In the genomic region with DNA sequence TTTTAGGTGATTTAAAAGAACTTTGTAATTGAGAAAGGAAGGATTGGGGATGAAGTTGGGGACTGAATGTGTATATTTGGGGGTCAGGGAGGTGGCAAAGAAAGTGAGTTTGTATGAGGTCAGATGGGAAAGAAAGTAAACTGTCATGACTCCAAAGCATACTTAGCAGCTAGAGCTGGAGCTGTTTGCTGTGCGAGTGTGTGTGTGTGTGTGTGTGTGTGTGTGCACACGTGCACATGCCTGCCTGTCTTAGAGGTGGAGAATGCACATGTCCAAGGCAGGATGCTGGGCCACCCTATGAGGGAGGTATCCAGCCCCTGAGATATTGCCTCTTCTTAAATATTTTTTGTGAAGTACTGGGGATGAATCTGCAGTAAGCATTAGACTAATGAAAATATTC, we compare ENCODE assay signal across 16 cellular contexts. TPM values are rescaled to one million over a fixed set of nuclear protein-coding genes. Genes with fewer than 3 reads are reported as not detected.
DNase-seq lines count a peak whose midpoint lies in the region; ATAC-seq and TF ChIP-seq lines count a peak whose summit lies in the region.
"Had no signal": no experiment of that assay in that cellular context is flagged by ENCODE, and none has a peak within 500 bp of the region (broad histone marks: within the 10 kb centered on the region; RNA-seq: fewer than 3 reads in every experiment).

No MANE protein-coding gene starts in this region.

- no peaks in the 10 kb centered on the region for H3K27me3 Mint-ChIP-seq in osteocyte (ENCODE audit: unreplicated experiment)
- H3K27me3 Mint-ChIP-seq: activated naive CD4-positive, alpha-beta T cell treated with anti-CD3 and anti-CD28 coated beads, Interleukin-2, amount 50 U/mL, for 24 hours had no signal

- peaks cover 3% of the 10 kb centered on the region for H3F3A ChIP-seq in PC-3 (ENCODE audit: low read length, unreplicated experiment)

- H3K27ac ChIP-seq in PC-3 (ENCODE audit: low read length) (peak overlapping the region; percentile 93), esophagus muscularis mucosa (replicated peaks in 1 of 4) (peak overlapping the region; percentile 34 to 62 (median 50))
- H3K27ac ChIP-seq: neutrophil, WERI-Rb-1 had no signal

- POLR2A ChIA-PET in PC-3 (lab: Charles Lee; ENCODE audit: unreplicated experiment): no interaction called here

- H3K9ac ChIP-seq in PC-3 (ENCODE audit: low read length): no peak overlapping the region

- intact Hi-C loops in PC-3 (cut with micrococcal nuclease) (loop anchor here (5.0 kb wide), 2 partner anchors 95 to 465 kb away; a partner anchor contains a TSS), esophagus muscularis mucosa (cut with DNase I) (no loop called here)

- CTCF ChIA-PET in PC-3 (lab: Charles Lee): no interaction called here

- H3K4me2 ChIP-seq in PC-3 (ENCODE audit: low read length): peak overlapping the region; percentile 56

- H3K27me3 ChIP-seq in PC-3 (ENCODE audit: low read length) (no peaks in the 10 kb centered on the region), esophagus muscularis mucosa (no peaks in the 10 kb centered on the region)
- H3K27me3 ChIP-seq: neutrophil, Peyer's patch had no signal

- H3K4me3 Mint-ChIP-seq in osteocyte (ENCODE audit: unreplicated experiment): no peak overlapping the region
- H3K4me3 Mint-ChIP-seq: activated naive CD4-positive, alpha-beta T cell treated with anti-CD3 and anti-CD28 coated beads, Interleukin-2, amount 50 U/mL, for 24 hours; activated T-cell treated with anti-CD3 and anti-CD28 coated beads, Interleukin-2, amount 50 U/mL, for 24 hours had no signal

- TF ChIP-seq CTCF in PC-3 (conservative IDR thresholded peaks at IDR 0.05; ENCODE audit: low read depth, low read length) (no peak), esophagus muscularis mucosa (IDR thresholded peaks at IDR 0.05) (no peak), osteocyte (IDR thresholded peaks at IDR 0.05) (no peak)

- H3K4me1 Mint-ChIP-seq in osteocyte (ENCODE audit: unreplicated experiment): peaks cover 45% of the 10 kb centered on the region
- H3K4me1 Mint-ChIP-seq: activated naive CD4-positive, alpha-beta T cell treated with anti-CD3 and anti-CD28 coated beads, Interleukin-2, amount 50 U/mL, for 24 hours had no signal

- DNase-seq in H4 (ENCODE audit: low spot score): peak; percentile 28
- DNase-seq in PC-3: peak; percentile 12
- no peak for DNase-seq in esophagus muscularis mucosa (ENCODE audit: extremely low spot score)
- DNase-seq in osteocyte (ENCODE audit: extremely low spot score, unreplicated experiment): no peak
- DNase-seq in Kasumi-1 (lab: John Stamatoyannopoulos, UW): no peak
- DNase-seq in inferior parietal cortex (ENCODE audit: extremely low spot score): no peak
- no peak for DNase-seq in stimulated activated CD4-positive, alpha-beta T cell treated with anti-CD3 and anti-CD28 coated beads, Interleukin-4, amount 100 ng/mL, for 4 hours
- DNase-seq: activated CD4-positive, alpha-beta T cell treated with anti-CD3 and anti-CD28 coated beads, Interleukin-2, amount 50 U/mL, for 48 hours; activated T-cell treated with anti-CD3 and anti-CD28 coated beads, Interleukin-2, amount 50 U/mL, for 24 hours; NCI-H748 treated with DMSO at 0.1 percent for 48 hours; Peyer's patch; right cardiac atrium; WERI-Rb-1 had no signal

- H3K27ac Mint-ChIP-seq in osteocyte (ENCODE audit: unreplicated experiment): peak overlapping the region; percentile 35
- H3K27ac Mint-ChIP-seq: activated naive CD4-positive, alpha-beta T cell treated with anti-CD3 and anti-CD28 coated beads, Interleukin-2, amount 50 U/mL, for 24 hours; activated T-cell treated with anti-CD3 and anti-CD28 coated beads, Interleukin-2, amount 50 U/mL, for 24 hours had no signal

- H2AFZ ChIP-seq in PC-3 (ENCODE audit: low read length): no peak overlapping the region

- H3K9me3 ChIP-seq in PC-3 (ENCODE audit: low read length) (no peaks in the 10 kb centered on the region), esophagus muscularis mucosa (no peaks in the 10 kb centered on the region)
- H3K9me3 ChIP-seq: neutrophil, Peyer's patch had no signal

- no peak for TF ChIP-seq POLR2A in esophagus muscularis mucosa (IDR thresholded peaks at IDR 0.05; ENCODE audit: low read depth)

- no peaks in the 10 kb centered on the region for H3K9me3 Mint-ChIP-seq in osteocyte (ENCODE audit: unreplicated experiment)
- H3K9me3 Mint-ChIP-seq: activated naive CD4-positive, alpha-beta T cell treated with anti-CD3 and anti-CD28 coated beads, Interleukin-2, amount 50 U/mL, for 24 hours; activated T-cell treated with anti-CD3 and anti-CD28 coated beads, Interleukin-2, amount 50 U/mL, for 24 hours had no signal

- ATAC-seq in PC-3: no peak
- ATAC-seq in GM21737 (IDR thresholded peaks at IDR 0.05; ENCODE audit: unreplicated experiment): no peak

- no TSS peak for BruUV-seq in PC-3 (replicated peaks; lab: Mats Ljungman, UMichigan)

- H3K4me1 ChIP-seq in PC-3 (ENCODE audit: insufficient read depth, low read length): peaks cover 26% of the 10 kb centered on the region
- H3K4me1 ChIP-seq in esophagus muscularis mucosa: peaks cover 14 to 82% (median 79%) of the 10 kb centered on the region in 4 donors

- TF ChIP-seq EP300 in esophagus muscularis mucosa (IDR thresholded peaks at IDR 0.05): no peak

- WGBS in esophagus muscularis mucosa: 39% methylated on average over 2 of the region's 2 CpGs

- H3K36me3 Mint-ChIP-seq in osteocyte (ENCODE audit: unreplicated experiment): no peaks in the 10 kb centered on the region
- H3K36me3 Mint-ChIP-seq: activated naive CD4-positive, alpha-beta T cell treated with anti-CD3 and anti-CD28 coated beads, Interleukin-2, amount 50 U/mL, for 24 hours had no signal

- H4K20me1 ChIP-seq in PC-3 (ENCODE audit: low read length): no peaks in the 10 kb centered on the region

- no peaks in the 10 kb centered on the region for H3K9me2 ChIP-seq in PC-3 (replicated peaks; ENCODE audit: low read length)

- H3K4me3 ChIP-seq in PC-3 (ENCODE audit: low read length) (no peak overlapping the region), esophagus muscularis mucosa (no peak overlapping the region)
- H3K4me3 ChIP-seq: Peyer's patch had no signal

- no peaks in the 10 kb centered on the region for H3K79me2 ChIP-seq in PC-3 (ENCODE audit: low read length)

- H3K36me3 ChIP-seq in PC-3 (ENCODE audit: low read depth, low read length): no peaks in the 10 kb centered on the region
- peaks cover 0 to 3% (median 0%) of the 10 kb centered on the region in 4 donors for H3K36me3 ChIP-seq in esophagus muscularis mucosa
- H3K36me3 ChIP-seq: neutrophil, Peyer's patch, WERI-Rb-1 had no signal

RNA-seq across cellular contexts. Expression of a gene that starts 21.0 kb away (rescaled TPM):
- 3.7 and 8.0 TPM in 2 replicates for total RNA-seq in H4 (2014; rRNA removed; shearing (Covaris generic))
- total RNA-seq in PC-3 (2014; rRNA removed): 4.4 and 7.3 TPM in 2 replicates
- total RNA-seq in esophagus muscularis mucosa: 100 to 1,000 TPM in 1 of 4 donors, 10 to 100 TPM in 3; 87.2 to 119 (median 90.8) TPM
- total RNA-seq in osteocyte: 17.9 and 22.4 TPM in 2 replicates

Comparison
In these comparisons a context has a peak if more than half of its experiments do, and no peak if none do; other contexts are left out.
1. DNase-seq: peak in H4 (single experiment) and PC-3 (single experiment); none in esophagus muscularis mucosa (single experiment), osteocyte (single experiment), Kasumi-1 (0 of 2), inferior parietal cortex (single experiment) and stimulated activated CD4-positive, alpha-beta T cell treated with anti-CD3 and anti-CD28 coated beads, Interleukin-4, amount 100 ng/mL, for 4 hours (0 of 2).